In genomic region chr20:16729565-16730460, GRCh38 we compare ENCODE assay signal across 1 cellular context.
TF ChIP-seq lines count a peak whose summit lies in the region.

TSS of gene SNRPB2 (plus strand) at chr20:16730026. CDS start at chr20:16731703, 1,677 bp downstream.

TF ChIP-seq in GM12878, 131 proteins besides CTCF, POLR2A, EP300 and RAD21 (continued from another document and continues in another):
- no peak for TF ChIP-seq PRDM15 (CRISPR knock-in tag; IDR thresholded peaks at IDR 0.05)
- TF ChIP-seq ZNF592 (IDR thresholded peaks at IDR 0.05): 0 out of 2 replicates have a peak, but pooled peaks have one; percentile 6
- TF ChIP-seq POLR2AphosphoS2 (IDR thresholded peaks at IDR 0.05; ENCODE audit: low read depth, low read length): peak; percentile 99
- peak; percentile 61 for TF ChIP-seq SP1 (IDR thresholded peaks at IDR 0.05; ENCODE audit: low read depth, low read length)
- no peak for TF ChIP-seq IRF3 (IDR thresholded peaks at IDR 0.05)
- no peak for TF ChIP-seq ZZZ3 (IDR thresholded peaks at IDR 0.05; ENCODE audit: control insufficient read depth, insufficient read length, low read depth)
- TF ChIP-seq ZBED1 (IDR thresholded peaks at IDR 0.05; ENCODE audit: borderline replicate concordance): no peak
- peak; percentile 70 for TF ChIP-seq NKRF (conservative IDR thresholded peaks at IDR 0.05)
- no peak for TF ChIP-seq E2F4 (IDR thresholded peaks at IDR 0.05; ENCODE audit: low read depth, low read length)
- TF ChIP-seq ZSCAN29 (IDR thresholded peaks at IDR 0.05): no peak
- peak; percentile 90 for TF ChIP-seq CBX5 (IDR thresholded peaks at IDR 0.05; ENCODE audit: low read depth)
- TF ChIP-seq E2F8 (IDR thresholded peaks at IDR 0.05; ENCODE audit: low read depth, partially characterized antibody): peak; percentile 92
- TF ChIP-seq NFIC (IDR thresholded peaks at IDR 0.05; ENCODE audit: low read depth, low read length): no peak; the same call in 1 of the 2 replicates
- no peak for TF ChIP-seq JUNB (IDR thresholded peaks at IDR 0.05)
- TF ChIP-seq CHD1 (IDR thresholded peaks at IDR 0.05; ENCODE audit: low read depth, low read length): no peak
- no peak for TF ChIP-seq FOXM1 (IDR thresholded peaks at IDR 0.05; ENCODE audit: low read depth, low read length)
- peak; percentile 57 for TF ChIP-seq SMAD1 (IDR thresholded peaks at IDR 0.05; ENCODE audit: low read depth, partially characterized antibody)
- TF ChIP-seq BRCA1 (IDR thresholded peaks at IDR 0.05; ENCODE audit: low read depth, low read length): no peak
- peak; percentile 94 for TF ChIP-seq YY1 (IDR thresholded peaks at IDR 0.05; ENCODE audit: low read depth, low read length)
- TF ChIP-seq POLR2AphosphoS5 (IDR thresholded peaks at IDR 0.05; ENCODE audit: low read length): peak; percentile 98
- TF ChIP-seq BHLHE40 (IDR thresholded peaks at IDR 0.05; ENCODE audit: borderline replicate concordance in 1 of 2, low read depth in 2 of 2, low read length in 1 of 2): peak; percentile 59 to 84; a peak in 3 of 4 replicates
- TF ChIP-seq E4F1 (IDR thresholded peaks at IDR 0.05; ENCODE audit: borderline replicate concordance, partially characterized antibody): peak; percentile 96
- no peak for TF ChIP-seq BCL11A (IDR thresholded peaks at IDR 0.05; ENCODE audit: low read depth, low read length)
- no peak for TF ChIP-seq MTA2 (IDR thresholded peaks at IDR 0.05; ENCODE audit: low read depth)
- TF ChIP-seq GABPA (IDR thresholded peaks at IDR 0.05; ENCODE audit: low read depth): peak; percentile 97
- TF ChIP-seq NRF1 (conservative IDR thresholded peaks at IDR 0.05; ENCODE audit: low read depth, low read length): peak; percentile 91
- 0 out of 2 replicates have a peak, but pooled peaks have one; percentile 21 for TF ChIP-seq SREBF2 (IDR thresholded peaks at IDR 0.05; ENCODE audit: low read length)
- TF ChIP-seq HDGF (IDR thresholded peaks at IDR 0.05): peak; percentile 85
- TF ChIP-seq PBX3 (IDR thresholded peaks at IDR 0.05; ENCODE audit: insufficient replicate concordance, low read depth, low read length): no peak
- no peak for TF ChIP-seq MYC (IDR thresholded peaks at IDR 0.05; ENCODE audit: insufficient read depth, insufficient read length, insufficient replicate concordance, low read length, severe bottlenecking)
- peak; percentile 72; the same call in 1 of the 2 replicates for TF ChIP-seq HSF1 (IDR thresholded peaks at IDR 0.05; ENCODE audit: low read depth, low read length)
- TF ChIP-seq SRF (IDR thresholded peaks at IDR 0.05; ENCODE audit: low read depth in 2 of 2, low read length in 2 of 2): peak; percentile 98 to 100
- no peak for TF ChIP-seq ATF3 (IDR thresholded peaks at IDR 0.05; ENCODE audit: borderline replicate concordance, extremely low read depth, low read depth, low read length)
- peak; percentile 90 for TF ChIP-seq STAT1 (conservative IDR thresholded peaks at IDR 0.05)
- TF ChIP-seq RELA (IDR thresholded peaks at IDR 0.05; ENCODE audit: borderline replicate concordance, partially characterized antibody): peak; percentile 82
- peak; percentile 35 to 66; a peak in 1 of 3 replicates for TF ChIP-seq EGR1 (IDR thresholded peaks at IDR 0.05; ENCODE audit: borderline replicate concordance in 1 of 2, low read depth in 2 of 2, low read length in 2 of 2)
